In the genomic region with DNA sequence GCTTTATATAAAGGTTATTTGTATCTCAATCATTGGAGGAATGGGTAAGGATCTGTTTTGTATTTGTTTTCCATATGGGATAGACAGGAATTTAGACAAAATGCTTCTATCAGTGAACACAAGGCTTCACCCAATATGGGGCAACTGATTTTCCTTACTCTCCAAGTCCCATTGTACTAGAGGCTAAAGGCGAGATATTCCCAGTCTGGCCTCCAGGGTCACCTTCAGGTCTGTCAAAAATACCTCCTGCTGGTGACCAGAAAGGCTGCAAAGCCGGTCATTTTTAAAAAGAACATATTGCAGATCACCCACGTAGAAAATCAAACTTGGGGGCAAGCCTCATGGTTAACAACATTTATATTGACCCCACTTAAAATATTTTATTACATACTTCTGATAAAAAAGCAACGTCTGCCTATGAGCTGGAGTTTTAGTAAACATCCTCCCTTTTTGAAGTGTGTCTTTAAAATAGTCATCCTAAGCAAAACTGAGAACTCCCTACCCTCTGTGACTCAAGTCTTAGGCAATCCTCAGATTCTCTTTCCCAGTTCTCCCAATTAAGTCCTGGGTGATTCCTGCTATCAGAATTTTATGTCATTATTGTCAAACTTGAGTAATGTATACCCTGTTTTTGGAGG, we compare ENCODE assay signal across 10 cellular contexts.
DNase-seq lines count a peak whose midpoint lies in the region; ATAC-seq and TF ChIP-seq lines count a peak whose summit lies in the region.
"Had no signal": no experiment of that assay in that cellular context is flagged by ENCODE, and none has a peak within 500 bp of the region (broad histone marks: within the 10 kb centered on the region; RNA-seq: fewer than 3 reads in every experiment).

No MANE protein-coding gene starts in this region.

- H4K20me1 ChIP-seq in smooth muscle cell (ENCODE audit: low read depth) = no peaks in the 10 kb centered on the region

- TF ChIP-seq CTCF in RWPE2 (IDR thresholded peaks at IDR 0.05; ENCODE audit: poor library complexity, severe bottlenecking) (no peak), fibroblast of pulmonary artery (IDR thresholded peaks at IDR 0.05; ENCODE audit: low read length, missing control alignments) (peak; percentile 50), smooth muscle cell (IDR thresholded peaks at IDR 0.05; ENCODE audit: borderline replicate concordance, insufficient read depth, poor library complexity, severe bottlenecking) (peak; percentile 32)

- no peak overlapping the region for H3K4me3 ChIP-seq in RWPE2 (ENCODE audit: severe bottlenecking)
- no peak overlapping the region for H3K4me3 ChIP-seq in fibroblast of pulmonary artery (replicated peaks; ENCODE audit: low read depth, low read length)
- H3K4me3 ChIP-seq in smooth muscle cell = no peak overlapping the region

- DNase-seq in NCI-H510A treated with DMSO at 0.1 percent for 48 hours (lab: John Stamatoyannopoulos, UW) = peak; percentile 3
- no peak for DNase-seq in NCI-H510A (lab: John Stamatoyannopoulos, UW)
- DNase-seq in RWPE2 (ENCODE audit: low spot score) = no peak
- DNase-seq in fibroblast of pulmonary artery (ENCODE audit: low read depth) = peak; percentile 83
- no peak for DNase-seq in smooth muscle cell (lab: John Stamatoyannopoulos, UW; ENCODE audit: unreplicated experiment)
- DNase-seq in cerebellar cortex (ENCODE audit: low spot score) = no peak
- DNase-seq: activated CD8-positive, alpha-beta T cell treated with anti-CD3 and anti-CD28 coated beads for 36 hours; AML-193 had no signal

- H3K4me1 ChIP-seq in RWPE2 (ENCODE audit: insufficient read depth, poor library complexity, severe bottlenecking) (no peaks in the 10 kb centered on the region), smooth muscle cell (ENCODE audit: low read depth) (peaks cover 4% of the 10 kb centered on the region)

- no peaks in the 10 kb centered on the region for H3K9me3 ChIP-seq in RWPE2 (ENCODE audit: severe bottlenecking)
- H3K9me3 ChIP-seq in smooth muscle cell (replicated peaks; ENCODE audit: low read depth) = no peaks in the 10 kb centered on the region

- peak overlapping the region; percentile 65 for H2AFZ ChIP-seq in smooth muscle cell (ENCODE audit: low read depth)

- H3K27ac ChIP-seq in RWPE2 (ENCODE audit: poor library complexity, severe bottlenecking) = no peak overlapping the region
- peak overlapping the region; percentile 59 for H3K27ac ChIP-seq in smooth muscle cell (ENCODE audit: low read depth)

- peak; percentile 72 for ATAC-seq in RWPE2 (ENCODE audit: low read depth)
- ATAC-seq in GM18907 (IDR thresholded peaks at IDR 0.05; ENCODE audit: unreplicated experiment) = no peak
- no peak for ATAC-seq in GM21723 (IDR thresholded peaks at IDR 0.05; ENCODE audit: unreplicated experiment)
- ATAC-seq: activated CD8-positive, alpha-beta T cell treated with anti-CD3 and anti-CD28 coated beads for 36 hours had no signal

- WGBS in smooth muscle cell (ENCODE audit: low lambda C conversion rate) = 46% methylated on average over 4 of the region's 4 CpGs

- H3K36me3 ChIP-seq in RWPE2 (ENCODE audit: low read depth) = no peaks in the 10 kb centered on the region
- H3K36me3 ChIP-seq in smooth muscle cell (ENCODE audit: low read depth) = no peaks in the 10 kb centered on the region

- H3K9ac ChIP-seq in smooth muscle cell (ENCODE audit: low read depth) = no peak overlapping the region

- H3K27me3 ChIP-seq in RWPE2 (ENCODE audit: insufficient read depth, poor library complexity, severe bottlenecking) (no peaks in the 10 kb centered on the region), smooth muscle cell (ENCODE audit: low read depth) (no peaks in the 10 kb centered on the region)

- H3K79me2 ChIP-seq in smooth muscle cell (ENCODE audit: low read depth) = no peaks in the 10 kb centered on the region

- H3F3A ChIP-seq in smooth muscle cell (ENCODE audit: low read depth) = no peaks in the 10 kb centered on the region

- peak overlapping the region; percentile 18 for H3K4me2 ChIP-seq in smooth muscle cell

Comparison
In these comparisons a context has a peak if more than half of its experiments do, and no peak if none do; other contexts are left out.
1. DNase-seq: peak in NCI-H510A treated with DMSO at 0.1 percent for 48 hours (single experiment) and fibroblast of pulmonary artery (single experiment); none in NCI-H510A (single experiment), RWPE2 (single experiment), smooth muscle cell (single experiment) and cerebellar cortex (single experiment).